ENCODE assay signal across 10 cellular contexts in the genomic region with DNA sequence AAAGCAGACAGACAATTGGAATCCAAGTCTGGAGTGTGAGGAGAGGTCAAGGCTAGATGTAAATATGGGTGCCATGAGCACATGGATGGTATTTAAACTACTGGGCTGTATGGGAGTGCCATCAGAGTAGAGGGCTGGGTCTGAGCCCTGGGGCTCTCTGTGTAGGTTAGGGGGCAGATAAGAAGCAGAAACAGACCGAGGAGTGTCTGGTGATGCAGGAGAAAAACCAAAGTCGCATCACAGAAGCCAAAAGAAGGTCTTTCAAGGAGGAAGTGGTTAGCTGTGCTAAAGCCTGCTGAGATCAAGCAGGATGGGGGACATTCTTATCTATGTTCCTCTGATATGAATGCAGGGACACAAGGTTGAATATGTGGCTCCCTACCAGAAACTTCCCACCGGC. TPM values are rescaled to one million over a fixed set of nuclear protein-coding genes. Genes with fewer than 3 reads are reported as not detected.
DNase-seq lines count a peak whose midpoint lies in the region; ATAC-seq and TF ChIP-seq lines count a peak whose summit lies in the region.
"Had no signal": no experiment of that assay in that cellular context is flagged by ENCODE, and none has a peak within 500 bp of the region (broad histone marks: within the 10 kb centered on the region; RNA-seq: fewer than 3 reads in every experiment).

No MANE protein-coding gene starts in this region.

- no peaks in the 10 kb centered on the region for H3K9me3 Mint-ChIP-seq in CD8-positive, alpha-beta memory T cell
- no peaks in the 10 kb centered on the region for H3K9me3 Mint-ChIP-seq in WTC11
- H3K9me3 Mint-ChIP-seq in Caco-2 (ENCODE audit: unreplicated experiment): no peaks in the 10 kb centered on the region

- peak overlapping the region; percentile 53 for H3K27ac ChIP-seq in CD8-positive, alpha-beta memory T cell (ENCODE audit: low read depth, low read length)
- peak overlapping the region; percentile 31 to 52 for H3K27ac ChIP-seq in mucosa of rectum (ENCODE audit: low read depth in 2 of 2, low read length in 2 of 2)
- no peak overlapping the region for H3K27ac ChIP-seq in caudate nucleus (ENCODE audit: low read depth, low read length)

- peak; percentile 26 to 86 (median 78) for DNase-seq in CD8-positive, alpha-beta memory T cell
- peak in 56 of 76 experiments; percentile 4 to 78 (median 39) for DNase-seq in HUDEP-2 (lab: John Stamatoyannopoulos, UW; ENCODE audit: unreplicated experiment in 76 of 76)
- DNase-seq in WTC11 (ENCODE audit: low spot score): no peak
- DNase-seq in caudate nucleus (lab: John Stamatoyannopoulos, UW): no peak
- no peak for DNase-seq in hypothalamus (lab: John Stamatoyannopoulos, UW)
- no peak for DNase-seq in C1 segment of cervical spinal cord (lab: John Stamatoyannopoulos, UW)
- DNase-seq in Caco-2: no peak
- DNase-seq: NCI-H774, testis had no signal

- peak overlapping the region; percentile 84 for H3K4me3 ChIP-seq in CD8-positive, alpha-beta memory T cell (ENCODE audit: low read length)
- H3K4me3 ChIP-seq in mucosa of rectum (ENCODE audit: low read length in 2 of 2) (peak overlapping the region in 1 of 2 donors; percentile 87), Caco-2 (ENCODE audit: low read depth, low read length) (no peak overlapping the region)
- H3K4me3 ChIP-seq: testis had no signal

- peaks cover 0 to 3% of the 10 kb centered on the region in 2 donors for H3K27me3 Mint-ChIP-seq in CD8-positive, alpha-beta memory T cell
- no peaks in the 10 kb centered on the region for H3K27me3 Mint-ChIP-seq in WTC11 (ENCODE audit: low read depth)
- H3K27me3 Mint-ChIP-seq in Caco-2 (ENCODE audit: insufficient read depth, unreplicated experiment): no peaks in the 10 kb centered on the region

- POLR2A ChIA-PET in CD8-positive, alpha-beta memory T cell (lab: Charles Lee): interaction anchor here (0.6 to 3.1 kb wide), 4 partner anchors 8 to 544 kb away, joined by 4 to 44 read pairs (median 10); a partner anchor contains a TSS
- POLR2A ChIA-PET in WTC11 (lab: Charles Lee) (no interaction called here), Caco-2 (lab: Charles Lee) (interaction anchor here (0.5 to 0.6 kb wide), 2 partner anchors 14 to 65 kb away, joined by 6 to 9 read pairs; no protein-coding TSS in a partner anchor)

- H3K36me3 ChIP-seq in CD8-positive, alpha-beta memory T cell (ENCODE audit: insufficient read depth, low read length): peaks cover 9% of the 10 kb centered on the region
- H3K36me3 ChIP-seq in mucosa of rectum (ENCODE audit: control insufficient read depth in 2 of 2, insufficient read depth in 2 of 2, low read length in 2 of 2): peaks cover 15 to 17% of the 10 kb centered on the region in 2 donors
- H3K36me3 ChIP-seq in Caco-2 (ENCODE audit: control insufficient read depth, insufficient read depth, low read length): no peaks in the 10 kb centered on the region; the same call in 1 of the 2 replicates

- H3K9me3 ChIP-seq in CD8-positive, alpha-beta memory T cell (ENCODE audit: low read length): no peaks in the 10 kb centered on the region
- H3K9me3 ChIP-seq in mucosa of rectum (ENCODE audit: control insufficient read depth in 2 of 2, low read length in 2 of 2) (no peaks in the 10 kb centered on the region), Caco-2 (no peaks in the 10 kb centered on the region)
- H3K9me3 ChIP-seq: testis had no signal

- intact Hi-C loops in Caco-2 (cut with micrococcal nuclease; ENCODE audit: unreplicated experiment): loop anchor here (5.0 kb wide), 1 partner anchor 34 kb away; no protein-coding TSS in a partner anchor

- peak overlapping the region; percentile 74 to 92 (median 86) for H3K4me3 Mint-ChIP-seq in CD8-positive, alpha-beta memory T cell
- peak overlapping the region; percentile 80; the same call in 1 of the 2 replicates for H3K4me3 Mint-ChIP-seq in WTC11
- H3K4me3 Mint-ChIP-seq in Caco-2 (ENCODE audit: unreplicated experiment): no peak overlapping the region

- H3K27ac Mint-ChIP-seq in CD8-positive, alpha-beta memory T cell: peak overlapping the region; percentile 88 to 99 (median 98)
- H3K27ac Mint-ChIP-seq in WTC11: no peak overlapping the region
- H3K27ac Mint-ChIP-seq in Caco-2 (ENCODE audit: unreplicated experiment): no peak overlapping the region

- CTCF ChIA-PET in CD8-positive, alpha-beta memory T cell (lab: Charles Lee): interaction anchor here (0.9 to 2.4 kb wide), 6 partner anchors 8 to 115 kb away, joined by 3 to 9 read pairs (median 5); a partner anchor contains a TSS
- CTCF ChIA-PET in WTC11 (lab: Charles Lee) (interaction anchor here (0.6 to 3.7 kb wide), 7 partner anchors 17 to 212 kb away, joined by 3 to 21 read pairs (median 3); a partner anchor contains a TSS), Caco-2 (lab: Charles Lee) (no interaction called here)

- TF ChIP-seq CTCF in WTC11 (IDR thresholded peaks at IDR 0.05) (no peak), Caco-2 (IDR thresholded peaks at IDR 0.05; ENCODE audit: insufficient read depth in 1 of 2, low read depth in 1 of 2, low read length in 1 of 2, severe bottlenecking in 1 of 2, unreplicated experiment in 1 of 2) (no peak)

- peaks cover 3 to 43% (median 10%) of the 10 kb centered on the region in 3 donors for H3K36me3 Mint-ChIP-seq in CD8-positive, alpha-beta memory T cell
- H3K36me3 Mint-ChIP-seq in WTC11 (peaks cover 32% of the 10 kb centered on the region), Caco-2 (ENCODE audit: insufficient read depth, unreplicated experiment) (peaks cover 52% of the 10 kb centered on the region)

- H3K4me1 ChIP-seq in CD8-positive, alpha-beta memory T cell (ENCODE audit: insufficient read depth, low read length): peaks cover 28% of the 10 kb centered on the region
- H3K4me1 ChIP-seq in mucosa of rectum (ENCODE audit: control insufficient read depth in 2 of 2, insufficient read depth in 2 of 2, low read length in 2 of 2) (peaks cover 19 to 24% of the 10 kb centered on the region in 2 donors), Caco-2 (peaks cover 15% of the 10 kb centered on the region; the same call in 1 of the 2 replicates)

- peak overlapping the region in 1 of 2 donors; percentile 10 for H3K9ac ChIP-seq in mucosa of rectum (ENCODE audit: low read depth in 1 of 2, low read length in 2 of 2)

- H3K4me1 Mint-ChIP-seq in CD8-positive, alpha-beta memory T cell: peaks cover 27 to 32% (median 28%) of the 10 kb centered on the region in 3 donors
- H3K4me1 Mint-ChIP-seq in WTC11 (peaks cover 17% of the 10 kb centered on the region), Caco-2 (ENCODE audit: low read depth, unreplicated experiment) (peaks cover 13% of the 10 kb centered on the region)

- H3K27me3 ChIP-seq in CD8-positive, alpha-beta memory T cell (ENCODE audit: insufficient read depth, low read length, poor library complexity, severe bottlenecking): no peaks in the 10 kb centered on the region
- H3K27me3 ChIP-seq in mucosa of rectum (ENCODE audit: control insufficient read depth in 2 of 2, insufficient read depth in 2 of 2, low read length in 2 of 2) (no peaks in the 10 kb centered on the region), Caco-2 (replicated peaks; ENCODE audit: control insufficient read depth, insufficient read depth, low read length) (no peaks in the 10 kb centered on the region)
- H3K27me3 ChIP-seq: testis had no signal

- no peak for ATAC-seq in WTC11

- BruUV-seq in Caco-2 (replicated peaks; lab: Mats Ljungman, UMichigan): no TSS peak

TF ChIP-seq in WTC11, 78 proteins besides CTCF, POLR2A, EP300 and RAD21 (continues in another document):
- no peak for TF ChIP-seq GTF2I (CRISPR knock-in tag; conservative IDR thresholded peaks at IDR 0.05)
- TF ChIP-seq EMX1 (CRISPR knock-in tag; IDR thresholded peaks at IDR 0.05): no peak
- no peak for TF ChIP-seq NR1H2 (CRISPR knock-in tag; IDR thresholded peaks at IDR 0.05)
- no peak for TF ChIP-seq KAT7 (CRISPR knock-in tag; IDR thresholded peaks at IDR 0.05; ENCODE audit: borderline replicate concordance)
- TF ChIP-seq PRRX2 (CRISPR knock-in tag; IDR thresholded peaks at IDR 0.05): no peak
- TF ChIP-seq, protein P1, sequence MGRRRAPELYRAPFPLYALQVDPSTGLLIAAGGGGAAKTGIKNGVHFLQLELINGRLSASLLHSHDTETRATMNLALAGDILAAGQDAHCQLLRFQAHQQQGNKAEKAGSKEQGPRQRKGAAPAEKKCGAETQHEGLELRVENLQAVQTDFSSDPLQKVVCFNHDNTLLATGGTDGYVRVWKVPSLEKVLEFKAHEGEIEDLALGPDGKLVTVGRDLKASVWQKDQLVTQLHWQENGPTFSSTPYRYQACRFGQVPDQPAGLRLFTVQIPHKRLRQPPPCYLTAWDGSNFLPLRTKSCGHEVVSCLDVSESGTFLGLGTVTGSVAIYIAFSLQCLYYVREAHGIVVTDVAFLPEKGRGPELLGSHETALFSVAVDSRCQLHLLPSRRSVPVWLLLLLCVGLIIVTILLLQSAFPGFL (CRISPR knock-in tag; IDR thresholded peaks at IDR 0.05; ENCODE audit: borderline replicate concordance): no peak
- TF ChIP-seq, protein P2, sequence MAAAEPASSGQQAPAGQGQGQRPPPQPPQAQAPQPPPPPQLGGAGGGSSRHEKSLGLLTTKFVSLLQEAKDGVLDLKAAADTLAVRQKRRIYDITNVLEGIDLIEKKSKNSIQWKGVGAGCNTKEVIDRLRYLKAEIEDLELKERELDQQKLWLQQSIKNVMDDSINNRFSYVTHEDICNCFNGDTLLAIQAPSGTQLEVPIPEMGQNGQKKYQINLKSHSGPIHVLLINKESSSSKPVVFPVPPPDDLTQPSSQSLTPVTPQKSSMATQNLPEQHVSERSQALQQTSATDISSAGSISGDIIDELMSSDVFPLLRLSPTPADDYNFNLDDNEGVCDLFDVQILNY (CRISPR knock-in tag; IDR thresholded peaks at IDR 0.05): no peak
- no peak for TF ChIP-seq JAZF1 (CRISPR knock-in tag; IDR thresholded peaks at IDR 0.05)

RNA-seq across cellular contexts. Expression of a gene that starts 1.9 kb away (rescaled TPM):
- total RNA-seq in CD8-positive, alpha-beta memory T cell: 10 to 100 TPM; 49.7 to 56.9 TPM
- 152 TPM for polyA plus RNA-seq in CD8-positive, alpha-beta memory T cell
- 47.8 to 53.4 TPM (median 51.5 TPM) in 3 replicates for total RNA-seq in WTC11 (2021)
- total RNA-seq in Caco-2 (2022): 71.3 and 74.5 TPM in 2 replicates

RNA-seq across cellular contexts. Expression of a gene that starts 2.9 kb away (rescaled TPM):
- 10 to 100 TPM in 1 of 2 experiments, 1 to 10 TPM in 1; 6.9 to 11.1 TPM for total RNA-seq in CD8-positive, alpha-beta memory T cell
- 0.15 TPM for polyA plus RNA-seq in CD8-positive, alpha-beta memory T cell
- total RNA-seq in WTC11 (2021): 31.3 to 32.2 TPM (median 31.9 TPM) in 3 replicates
- total RNA-seq in Caco-2 (2022): 41.8 and 48.9 TPM in 2 replicates

RNA-seq across cellular contexts. Expression of a gene that starts 7.3 kb away (rescaled TPM):
- total RNA-seq in CD8-positive, alpha-beta memory T cell: 10 to 100 TPM; 17.1 to 17.8 TPM
- polyA plus RNA-seq in CD8-positive, alpha-beta memory T cell: 39.5 TPM
- total RNA-seq in WTC11 (2021) (94.3 to 103 TPM (median 97.0 TPM) in 3 replicates), Caco-2 (2022) (165 and 179 TPM in 2 replicates)

Comparison
In these comparisons a context has a peak if more than half of its experiments do, and no peak if none do; other contexts are left out.
1. DNase-seq: peak in CD8-positive, alpha-beta memory T cell (5 of 5) and HUDEP-2 (56 of 76); none in WTC11 (single experiment), caudate nucleus (0 of 61), hypothalamus (0 of 51), C1 segment of cervical spinal cord (0 of 14) and Caco-2 (0 of 2).
2. H3K27ac Mint-ChIP-seq: peak in CD8-positive, alpha-beta memory T cell (8 of 8); none in WTC11 (single experiment) and Caco-2 (single experiment).